ENCODE assay signal across 8 cellular contexts in the genomic region with DNA sequence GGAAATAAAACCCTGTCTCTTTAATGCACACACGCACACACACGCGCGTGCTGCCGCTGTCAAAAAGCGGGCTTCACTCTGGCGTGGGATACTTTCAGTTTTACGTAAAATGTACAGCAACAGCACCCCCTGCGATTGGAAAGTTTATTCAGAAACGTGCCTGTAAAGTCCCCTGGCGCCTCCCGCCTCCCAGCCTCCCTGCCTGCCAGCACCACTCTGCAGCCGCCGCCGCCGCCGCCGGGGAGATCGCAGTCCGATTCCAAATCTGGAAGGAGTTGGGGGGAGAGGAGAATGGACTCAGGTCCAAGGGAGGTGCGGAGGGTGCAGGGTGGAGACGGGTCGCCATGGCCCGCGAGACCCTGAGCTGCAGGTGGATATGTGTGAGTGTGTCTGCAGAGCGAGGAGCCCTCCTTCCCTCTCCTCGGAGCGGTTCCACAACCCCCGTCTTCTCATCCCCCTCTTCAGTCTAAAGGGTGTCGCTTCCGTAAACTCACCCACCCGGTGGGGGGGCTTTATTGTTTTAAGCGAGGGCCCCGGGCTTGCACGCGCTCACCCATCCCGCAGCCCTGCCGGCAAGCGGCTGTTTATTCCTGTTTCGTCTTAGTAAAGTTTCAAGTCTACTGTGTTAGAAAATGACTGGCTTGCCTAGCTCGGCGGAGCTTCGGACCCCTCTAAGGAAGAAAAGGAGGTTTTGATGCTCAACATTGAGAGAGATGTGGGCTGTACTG. TPM values are rescaled to one million over a fixed set of nuclear protein-coding genes. Genes with fewer than 3 reads are reported as not detected.
A peak's percentile ranks its signal among the peaks of the same experiment; 100 is the strongest.
DNase-seq lines count a peak whose midpoint lies in the region; ATAC-seq and TF ChIP-seq lines count a peak whose summit lies in the region.

No MANE protein-coding gene starts in this region.

- ATAC-seq in GM19043 (IDR thresholded peaks at IDR 0.05; ENCODE audit: low read depth, unreplicated experiment) (peak; percentile 32), HG03342 (IDR thresholded peaks at IDR 0.05; ENCODE audit: unreplicated experiment) (peak; percentile 41)

- peak; percentile 56 for DNase-seq in COR-L47 (lab: John Stamatoyannopoulos, UW)
- DNase-seq in NCI-H82 treated with DMSO at 0.1 percent for 48 hours (lab: John Stamatoyannopoulos, UW; ENCODE audit: unreplicated experiment): peak; percentile 63
- DNase-seq in activated T-cell treated with anti-CD3 and anti-CD28 coated beads for 24 hours (ENCODE audit: low read depth): peak; percentile 48
- DNase-seq in fibroblast of lung (ENCODE audit: low read depth in 2 of 2): peak; percentile 67 to 75
- DNase-seq in neuronal stem cell (ENCODE audit: low spot score): no peak
- no peak for DNase-seq in NCI-H2029 (lab: John Stamatoyannopoulos, UW)

- H2BK120ac ChIP-seq in neuronal stem cell (ENCODE audit: low read depth, low read length): no peak overlapping the region

- H2BK5ac ChIP-seq in neuronal stem cell (ENCODE audit: low read length): peak overlapping the region; percentile 39

- H3K4me2 ChIP-seq in fibroblast of lung (ENCODE audit: extremely low read depth, insufficient read depth, low read length) (peak overlapping the region; percentile 73), neuronal stem cell (ENCODE audit: insufficient read depth, low read length, poor library complexity, severe bottlenecking) (peak overlapping the region; percentile 98)

- no peak overlapping the region for H2BK15ac ChIP-seq in neuronal stem cell (ENCODE audit: low read length)

- H3K79me2 ChIP-seq in fibroblast of lung (ENCODE audit: control insufficient read depth, insufficient read depth, low read length): no peaks in the 10 kb centered on the region

- peak overlapping the region; percentile 43 for H3K23ac ChIP-seq in neuronal stem cell (ENCODE audit: low read depth, low read length, poor library complexity)

- H3K36me3 ChIP-seq in fibroblast of lung (ENCODE audit: control insufficient read depth, insufficient read depth, low read length) (no peaks in the 10 kb centered on the region), neuronal stem cell (replicated peaks in 1 of 2; ENCODE audit: control insufficient read depth in 2 of 2, insufficient read depth in 2 of 2, low read length in 2 of 2) (no peaks in the 10 kb centered on the region)

- H3K14ac ChIP-seq in neuronal stem cell (ENCODE audit: low read length): no peak overlapping the region

- no peaks in the 10 kb centered on the region for H3K4me1 ChIP-seq in fibroblast of lung (ENCODE audit: control insufficient read depth, extremely low read depth, insufficient read depth, low read length)
- peaks cover 10 to 17% of the 10 kb centered on the region in 2 donors for H3K4me1 ChIP-seq in neuronal stem cell (ENCODE audit: control insufficient read depth in 2 of 2, insufficient read depth in 1 of 2, low read depth in 1 of 2, low read length in 2 of 2)

- no peak overlapping the region for H3K27ac ChIP-seq in fibroblast of lung (ENCODE audit: insufficient read depth, low read length)
- H3K27ac ChIP-seq in neuronal stem cell (replicated peaks; ENCODE audit: low read length): no peak overlapping the region

- H3K79me1 ChIP-seq in neuronal stem cell (ENCODE audit: low read depth, low read length): no peaks in the 10 kb centered on the region

- H3K18ac ChIP-seq in neuronal stem cell (ENCODE audit: low read length): peak overlapping the region; percentile 85

- H3K4me3 ChIP-seq in fibroblast of lung (replicated peaks in 1 of 4; ENCODE audit: control extremely low read depth in 1 of 4, insufficient read depth in 1 of 4, low read depth in 3 of 4, low read length in 4 of 4) (peak overlapping the region; percentile 50 to 72 (median 62)), neuronal stem cell (ENCODE audit: low read length in 2 of 2) (peak overlapping the region; percentile 32 to 81)

- TF ChIP-seq CTCF in fibroblast of lung (conservative IDR thresholded peaks at IDR 0.05 in 1 of 2, IDR thresholded peaks at IDR 0.05 in 1 of 2; ENCODE audit: low read depth in 1 of 2, low read length in 2 of 2): peak in 1 of 2 donors; percentile 31

- H4K20me1 ChIP-seq in fibroblast of lung (ENCODE audit: control insufficient read depth, extremely low read depth, insufficient read depth, low read length): no peaks in the 10 kb centered on the region

- H3K9me3 ChIP-seq in fibroblast of lung (ENCODE audit: control insufficient read depth, insufficient read depth, low read depth, low read length) (no peaks in the 10 kb centered on the region), neuronal stem cell (replicated peaks in 1 of 2; ENCODE audit: control insufficient read depth in 2 of 2, insufficient read depth in 1 of 2, low read depth in 1 of 2, low read length in 2 of 2) (no peaks in the 10 kb centered on the region)

- H3K9ac ChIP-seq in fibroblast of lung (ENCODE audit: insufficient read depth, low read length) (peak overlapping the region; percentile 16), neuronal stem cell (ENCODE audit: low read depth, low read length, poor library complexity) (peak overlapping the region; percentile 77)

- H4K8ac ChIP-seq in neuronal stem cell (ENCODE audit: low read depth, low read length): no peak overlapping the region

- no CpG with 5 or more reads among the region's 43 CpGs for WGBS in neuronal stem cell (ENCODE audit: extremely low coverage in 2 of 2, insufficient read length in 2 of 2, insufficient replicate concordance in 1 of 2), 2 donors

- H3K4ac ChIP-seq in neuronal stem cell (ENCODE audit: low read length): no peak overlapping the region

- H3K27me3 ChIP-seq in fibroblast of lung (ENCODE audit: control insufficient read depth, insufficient read depth, low read length): peaks cover 28% of the 10 kb centered on the region
- H3K27me3 ChIP-seq in neuronal stem cell (ENCODE audit: control insufficient read depth in 3 of 3, insufficient read depth in 3 of 3, low read depth in 1 of 3, low read length in 3 of 3): peaks cover 9 to 92% (median 57%) of the 10 kb centered on the region in 3 experiments

- H2AFZ ChIP-seq in fibroblast of lung (ENCODE audit: low read length) (peak overlapping the region; percentile 47), neuronal stem cell (ENCODE audit: low read length) (peak overlapping the region; percentile 92)

- no peak overlapping the region for H4K91ac ChIP-seq in neuronal stem cell (ENCODE audit: low read depth, low read length, poor library complexity)

- H2AK5ac ChIP-seq in neuronal stem cell (ENCODE audit: low read depth, low read length): no peak overlapping the region

- H2BK12ac ChIP-seq in neuronal stem cell (ENCODE audit: low read length): no peak overlapping the region

RNA-seq across cellular contexts. Expression of gene BCL11A, which starts 1.8 kb away (rescaled TPM):
- under 0.01 and 0.17 TPM in 2 replicates for total RNA-seq in fibroblast of lung
- 0.09 TPM in 1 of 2 replicates, not detected in the other for polyA plus RNA-seq in fibroblast of lung
- 0.16 TPM in 1 of 2 replicates, not detected in the other for polyA plus RNA-seq in fibroblast of lung (2012)
- polyA minus RNA-seq in fibroblast of lung (ENCODE audit: low replicate concordance): 0.31 TPM in 1 of 2 replicates, not detected in the other
- polyA plus RNA-seq in neuronal stem cell (2013, experiment 1 of 2): 0.11 TPM
- polyA plus RNA-seq in neuronal stem cell (2013, experiment 2 of 2): 0.17 TPM

Comparison
In these comparisons a context has a peak if more than half of its experiments do, and no peak if none do; other contexts are left out.
1. DNase-seq: peak in COR-L47 (single experiment), NCI-H82 treated with DMSO at 0.1 percent for 48 hours (single experiment), activated T-cell treated with anti-CD3 and anti-CD28 coated beads for 24 hours (single experiment) and fibroblast of lung (2 of 2); none in neuronal stem cell (single experiment) and NCI-H2029 (single experiment).